22 cellular contexts compared by ENCODE assay signal in genomic region chr6:57294829-57295228, GRCh38.
"Had no signal": no experiment of that assay in that cellular context is flagged by ENCODE, and none has a peak within 500 bp of the region (broad histone marks: within the 10 kb centered on the region; RNA-seq: fewer than 3 reads in every experiment).

No MANE protein-coding gene starts in this region.

- DNase-seq: activated CD4-positive, alpha-beta memory T cell treated with anti-CD3 and anti-CD28 coated beads for 36 hours; activated CD4-positive, alpha-beta T cell treated with anti-CD3 and anti-CD28 coated beads for 4 hours; activated naive CD4-positive, alpha-beta T cell; activated naive CD8-positive, alpha-beta T cell treated with anti-CD3 and anti-CD28 coated beads, Interleukin-2, amount 10 ng/mL, durations not matched to agents 7 days and 5 days; activated T-cell treated with anti-CD3 and anti-CD28 coated beads for 4 hours; cortex of kidney; foreskin keratinocyte; glutamatergic neuron; hypothalamus; islet precursor cell; midbrain; naive B cell; sigmoid colon; SK-N-SH; spleen; stimulated activated CD8-positive, alpha-beta memory T cell treated with anti-CD3 and anti-CD28 coated beads, Interleukin-4, amount 100 ng/mL, for 48 hours; stimulated activated naive CD4-positive, alpha-beta T cell; T-cell; thyroid gland had no signal

- H3K36me3 ChIP-seq: sigmoid colon, spleen, thyroid gland had no signal

- H3K27me3 ChIP-seq: foreskin keratinocyte, sigmoid colon, spleen, thyroid gland had no signal

- H3K4me1 ChIP-seq: foreskin keratinocyte, spleen, thyroid gland had no signal

- H3K9me3 ChIP-seq: sigmoid colon, SK-N-SH, spleen, thyroid gland had no signal

- ATAC-seq: activated T-helper 17 cell treated with anti-CD3 and anti-CD28 coated beads, Interleukin-2, amount 50 U/mL, for 72 hours; esophagus mucosa; foreskin keratinocyte; T-cell; WTC11 had no signal

- H3K4me3 ChIP-seq: sigmoid colon, spleen, thyroid gland had no signal

- H3K27ac ChIP-seq: foreskin keratinocyte, spleen, thyroid gland had no signal
